Comparison of ENCODE assay signal across 19 cellular contexts in genomic region chr11:78659326-78660319, GRCh38.
DNase-seq lines count a peak whose midpoint lies in the region; ATAC-seq, FAIRE-seq and TF ChIP-seq lines count a peak whose summit lies in the region.
"Had no signal": no experiment of that assay in that cellular context is flagged by ENCODE, and none has a peak within 500 bp of the region (broad histone marks: within the 10 kb centered on the region; RNA-seq: fewer than 3 reads in every experiment).

No MANE protein-coding gene starts in this region.

- no peaks in the 10 kb centered on the region for H3K79me2 ChIP-seq in HepG2 (ENCODE audit: insufficient read depth, low read length)

- H3K36me3 ChIP-seq in right atrium auricular region (no peaks in the 10 kb centered on the region), HepG2 (replicated peaks in 1 of 2; ENCODE audit: control insufficient read depth in 1 of 2, insufficient read depth in 2 of 2, low read length in 2 of 2) (no peaks in the 10 kb centered on the region)

- no peak overlapping the region for H3K9ac ChIP-seq in HepG2 (ENCODE audit: insufficient read depth, low read depth, low read length)

- H3K9me3 ChIP-seq in right atrium auricular region, result no peaks in the 10 kb centered on the region
- H3K9me3 ChIP-seq in HepG2 (ENCODE audit: low read length), result no peaks in the 10 kb centered on the region

- TF ChIP-seq POLR2A in HepG2 (IDR thresholded peaks at IDR 0.05; ENCODE audit: insufficient read depth in 1 of 2, low read depth in 2 of 2, low read length in 2 of 2), result no peak

- H3K9me3 Mint-ChIP-seq in activated CD8-positive, alpha-beta memory T cell treated with anti-CD3 and anti-CD28 coated beads, Interleukin-2, amount 10 ng/mL, durations not matched to agents 7 days and 5 days (ENCODE audit: low read depth), result no peaks in the 10 kb centered on the region
- H3K9me3 Mint-ChIP-seq: activated CD4-positive, alpha-beta T cell treated with anti-CD3 and anti-CD28 coated beads, Interleukin-2, amount 10 ng/mL, durations not matched to agents 24 days and 14 days; activated naive CD8-positive, alpha-beta T cell treated with anti-CD3 and anti-CD28 coated beads, Interleukin-2, amount 10 ng/mL, durations not matched to agents 7 days and 5 days; activated T-cell treated with anti-CD3 and anti-CD28 coated beads, Interleukin-2, amount 50 U/mL, for 4 hours; effector memory CD8-positive, alpha-beta T cell; IgD-negative memory B cell; stimulated activated naive B cell treated with anti-CD40 and anti-IgM and Interleukin-4, amounts not matched to agents 10 μg/mL and 1 μg/mL and 100 μg/mL, for 72 hours; type B pancreatic cell had no signal

- in situ Hi-C loops in HepG2 (cut with HindIII; ENCODE audit: extremely low pct_ligation_motif_present, low pct_unique_long_range_greater_than_20kb), result no loop called here

- H4K20me1 ChIP-seq in HepG2 (ENCODE audit: insufficient read depth, low read length), result no peaks in the 10 kb centered on the region

- H2AFZ ChIP-seq in HepG2 (ENCODE audit: low read length), result no peak overlapping the region

- no peaks in the 10 kb centered on the region for H3K4me1 Mint-ChIP-seq in activated CD8-positive, alpha-beta memory T cell treated with anti-CD3 and anti-CD28 coated beads, Interleukin-2, amount 10 ng/mL, durations not matched to agents 7 days and 5 days
- H3K4me1 Mint-ChIP-seq: activated naive CD8-positive, alpha-beta T cell treated with anti-CD3 and anti-CD28 coated beads, Interleukin-2, amount 10 ng/mL, durations not matched to agents 7 days and 5 days; CD4-positive, CD25-positive, alpha-beta regulatory T cell; IgD-negative memory B cell; stimulated activated naive B cell treated with anti-CD40 and anti-IgM and Interleukin-4, amounts not matched to agents 10 μg/mL and 1 μg/mL and 100 μg/mL, for 72 hours had no signal

- peak; percentile 36 for DNase-seq in right atrium auricular region (ENCODE audit: low spot score)
- DNase-seq in Right ventricle myocardium superior, result no peak
- peak; percentile 15 for DNase-seq in activated CD8-positive, alpha-beta memory T cell treated with anti-CD3 and anti-CD28 coated beads, Interleukin-2, amount 10 ng/mL, durations not matched to agents 7 days and 5 days
- no peak for DNase-seq in HepG2 (ENCODE audit: low spot score)
- DNase-seq in activated T-cell treated with anti-CD3 and anti-CD28 coated beads, Interleukin-2, amount 50 U/mL, for 1 hour, result no peak
- DNase-seq in iPS-NIHi11 (ENCODE audit: low spot score), result no peak
- DNase-seq: activated CD4-positive, alpha-beta T cell treated with anti-CD3 and anti-CD28 coated beads, Interleukin-2, amount 10 ng/mL, durations not matched to agents 24 days and 14 days; activated naive CD8-positive, alpha-beta T cell treated with anti-CD3 and anti-CD28 coated beads, Interleukin-2, amount 10 ng/mL, durations not matched to agents 7 days and 5 days; activated T-cell treated with anti-CD3 and anti-CD28 coated beads, Interleukin-2, amount 50 U/mL, for 4 hours; CD4-positive, CD25-positive, alpha-beta regulatory T cell; central memory CD4-positive, alpha-beta T cell; DND-41; effector memory CD8-positive, alpha-beta T cell; OCI-M1; stimulated activated naive B cell treated with anti-CD40 and anti-IgM and Interleukin-4, amounts not matched to agents 10 μg/mL and 1 μg/mL and 100 μg/mL, for 72 hours had no signal

- H3K27ac ChIP-seq in right atrium auricular region (no peak overlapping the region), HepG2 (ENCODE audit: extremely low read length, insufficient read depth, low read length) (no peak overlapping the region)

- BruUV-seq in HepG2 (replicated peaks; lab: Mats Ljungman, UMichigan), result no TSS peak

- H3K27me3 ChIP-seq in right atrium auricular region (no peaks in the 10 kb centered on the region), HepG2 (ENCODE audit: control insufficient read depth in 1 of 2, insufficient read depth in 2 of 2, low read length in 2 of 2) (peaks cover 2 to 19% of the 10 kb centered on the region in 2 experiments; a peak in 3 of 5 replicates)

- CTCF ChIA-PET in activated CD8-positive, alpha-beta memory T cell treated with anti-CD3 and anti-CD28 coated beads, Interleukin-2, amount 10 ng/mL, durations not matched to agents 7 days and 5 days (lab: Charles Lee), result interaction anchor here (1.2 kb wide), 1 partner anchor 14 kb away, joined by 5 read pairs; no protein-coding TSS in a partner anchor
- CTCF ChIA-PET in HepG2 (lab: Yijun Ruan, JAX; ENCODE audit: low intra/inter-chr PET ratio, low total read pairs), result no interaction called here

- ATAC-seq in Right ventricle myocardium superior (ENCODE audit: poor library complexity) (no peak), HepG2 (peak; percentile 39; the same call in 1 of the 3 replicates), GM21423 (IDR thresholded peaks at IDR 0.05; ENCODE audit: unreplicated experiment) (no peak), GM18867 (IDR thresholded peaks at IDR 0.05; ENCODE audit: unreplicated experiment) (no peak)
- ATAC-seq in activated CD8-positive, alpha-beta memory T cell treated with anti-CD3 and anti-CD28 coated beads, Interleukin-2, amount 10 ng/mL, durations not matched to agents 7 days and 5 days, result no peak
- ATAC-seq: activated T-cell treated with anti-CD3 and anti-CD28 coated beads, Interleukin-2, amount 50 U/mL, for 4 hours; effector memory CD8-positive, alpha-beta T cell; stimulated activated naive B cell treated with anti-CD40 and anti-IgM and Interleukin-4, amounts not matched to agents 10 μg/mL and 1 μg/mL and 100 μg/mL, for 72 hours had no signal

- POLR2A ChIA-PET in HepG2 (lab: Yijun Ruan, JAX), result no interaction called here

- FAIRE-seq in HepG2 (lab: Jason Lieb, UNC), result no peak

- WGBS in HepG2 (ENCODE audit: low lambda C conversion rate), result 14% methylated on average over 10 of the region's 11 CpGs

- H3K4me3 ChIP-seq in right atrium auricular region, result no peak overlapping the region
- no peak overlapping the region for H3K4me3 ChIP-seq in HepG2 (replicated peaks in 1 of 3; ENCODE audit: insufficient read depth in 1 of 3, low read depth in 2 of 3, low read length in 3 of 3)

- no peak overlapping the region for H3K27ac Mint-ChIP-seq in activated CD8-positive, alpha-beta memory T cell treated with anti-CD3 and anti-CD28 coated beads, Interleukin-2, amount 10 ng/mL, durations not matched to agents 7 days and 5 days
- H3K27ac Mint-ChIP-seq: activated CD4-positive, alpha-beta T cell treated with anti-CD3 and anti-CD28 coated beads, Interleukin-2, amount 10 ng/mL, durations not matched to agents 24 days and 14 days; activated naive CD8-positive, alpha-beta T cell treated with anti-CD3 and anti-CD28 coated beads, Interleukin-2, amount 10 ng/mL, durations not matched to agents 7 days and 5 days; effector memory CD8-positive, alpha-beta T cell; IgD-negative memory B cell; stimulated activated naive B cell treated with anti-CD40 and anti-IgM and Interleukin-4, amounts not matched to agents 10 μg/mL and 1 μg/mL and 100 μg/mL, for 72 hours; type B pancreatic cell had no signal

- H3K4me1 ChIP-seq in right atrium auricular region (no peaks in the 10 kb centered on the region), HepG2 (ENCODE audit: insufficient read depth, low read length) (no peaks in the 10 kb centered on the region)

- peaks cover 3% of the 10 kb centered on the region for H3K27me3 Mint-ChIP-seq in activated CD8-positive, alpha-beta memory T cell treated with anti-CD3 and anti-CD28 coated beads, Interleukin-2, amount 10 ng/mL, durations not matched to agents 7 days and 5 days
- H3K27me3 Mint-ChIP-seq: CD4-positive, CD25-positive, alpha-beta regulatory T cell; IgD-negative memory B cell; type B pancreatic cell had no signal

- no peak overlapping the region for H3K4me3 Mint-ChIP-seq in activated CD8-positive, alpha-beta memory T cell treated with anti-CD3 and anti-CD28 coated beads, Interleukin-2, amount 10 ng/mL, durations not matched to agents 7 days and 5 days
- H3K4me3 Mint-ChIP-seq: activated CD4-positive, alpha-beta T cell treated with anti-CD3 and anti-CD28 coated beads, Interleukin-2, amount 10 ng/mL, durations not matched to agents 24 days and 14 days; activated naive CD8-positive, alpha-beta T cell treated with anti-CD3 and anti-CD28 coated beads, Interleukin-2, amount 10 ng/mL, durations not matched to agents 7 days and 5 days; activated T-cell treated with anti-CD3 and anti-CD28 coated beads, Interleukin-2, amount 50 U/mL, for 4 hours; CD4-positive, CD25-positive, alpha-beta regulatory T cell; effector memory CD8-positive, alpha-beta T cell; IgD-negative memory B cell; stimulated activated naive B cell treated with anti-CD40 and anti-IgM and Interleukin-4, amounts not matched to agents 10 μg/mL and 1 μg/mL and 100 μg/mL, for 72 hours; type B pancreatic cell had no signal

- TF ChIP-seq EP300 in HepG2 (IDR thresholded peaks at IDR 0.05; ENCODE audit: low read depth in 2 of 2, low read length in 2 of 2) (no peak), HepG2 (CRISPR knock-in tag; IDR thresholded peaks at IDR 0.05; ENCODE audit: borderline replicate concordance) (no peak)

- TF ChIP-seq RAD21 in HepG2 (CRISPR knock-in tag; IDR thresholded peaks at IDR 0.05), result no peak

- no peaks in the 10 kb centered on the region for H3K36me3 Mint-ChIP-seq in activated CD8-positive, alpha-beta memory T cell treated with anti-CD3 and anti-CD28 coated beads, Interleukin-2, amount 10 ng/mL, durations not matched to agents 7 days and 5 days
- H3K36me3 Mint-ChIP-seq: activated naive CD8-positive, alpha-beta T cell treated with anti-CD3 and anti-CD28 coated beads, Interleukin-2, amount 10 ng/mL, durations not matched to agents 7 days and 5 days; CD4-positive, CD25-positive, alpha-beta regulatory T cell; stimulated activated naive B cell treated with anti-CD40 and anti-IgM and Interleukin-4, amounts not matched to agents 10 μg/mL and 1 μg/mL and 100 μg/mL, for 72 hours had no signal

- TF ChIP-seq CTCF in right atrium auricular region (IDR thresholded peaks at IDR 0.05) (no peak), HepG2 (CRISPR knock-in tag; IDR thresholded peaks at IDR 0.05) (no peak)

- H3K4me2 ChIP-seq in HepG2 (ENCODE audit: low read depth, low read length), result no peak overlapping the region

- intact Hi-C loops in Right ventricle myocardium superior (cut with DNase I) (no loop called here), HepG2 (cut with micrococcal nuclease; ENCODE audit: unreplicated experiment) (no loop called here)

TF ChIP-seq in HepG2, 621 proteins besides CTCF, POLR2A, EP300 and RAD21:
- TF ChIP-seq CC2D1A (CRISPR knock-in tag; IDR thresholded peaks at IDR 0.05), result no peak
- no peak for TF ChIP-seq MXD4 (CRISPR knock-in tag; IDR thresholded peaks at IDR 0.05)
- TF ChIP-seq PLSCR1 (CRISPR knock-in tag; IDR thresholded peaks at IDR 0.05; ENCODE audit: borderline replicate concordance), result no peak
- no peak for TF ChIP-seq ZNF335 (CRISPR knock-in tag; IDR thresholded peaks at IDR 0.05)
- TF ChIP-seq HNF4A (CRISPR knock-in tag; IDR thresholded peaks at IDR 0.05), result no peak

Comparison
In these comparisons a context has a peak if more than half of its experiments do, and no peak if none do; other contexts are left out.
1. DNase-seq: peak in right atrium auricular region (single experiment) and activated CD8-positive, alpha-beta memory T cell treated with anti-CD3 and anti-CD28 coated beads, Interleukin-2, amount 10 ng/mL, durations not matched to agents 7 days and 5 days (single experiment); none in Right ventricle myocardium superior (single experiment), HepG2 (single experiment), activated T-cell treated with anti-CD3 and anti-CD28 coated beads, Interleukin-2, amount 50 U/mL, for 1 hour (single experiment) and iPS-NIHi11 (single experiment).